7 cellular contexts compared by ENCODE assay signal in genomic region chr18:13489303-13489702, GRCh38.
DNase-seq lines count a peak whose midpoint lies in the region; ATAC-seq and TF ChIP-seq lines count a peak whose summit lies in the region.
"Not testable (repeated sequence)": the region's sequence is repeated elsewhere in the genome, so short reads cannot be mapped to it uniquely, and the experiment has no call there.

No MANE protein-coding gene starts in this region.

- H3K27me3 Mint-ChIP-seq in CD4-positive, alpha-beta memory T cell; T-helper 17 cell; activated T-cell treated with anti-CD3 and anti-CD28 coated beads, Interleukin-2, amount 50 U/mL, for 24 hours; chondrocyte (ENCODE audit: low read depth); neural progenitor cell (ENCODE audit: insufficient read depth, low read depth): not testable (repeated sequence)

- not testable (repeated sequence) for DNase-seq in CD4-positive, alpha-beta memory T cell; DND-41; T-helper 17 cell; activated T-cell treated with anti-CD3 and anti-CD28 coated beads, Interleukin-2, amount 50 U/mL, for 24 hours; chondrocyte (ENCODE audit: low spot score); Right ventricle myocardium inferior (ENCODE audit: missing footprints); neural progenitor cell (ENCODE audit: low spot score)

- not testable (repeated sequence) for H3K4me3 Mint-ChIP-seq in CD4-positive, alpha-beta memory T cell; T-helper 17 cell; activated T-cell treated with anti-CD3 and anti-CD28 coated beads, Interleukin-2, amount 50 U/mL, for 24 hours; chondrocyte (ENCODE audit: unreplicated experiment); neural progenitor cell

- intact Hi-C loops in CD4-positive, alpha-beta memory T cell (cut with micrococcal nuclease); Right ventricle myocardium inferior (cut with DNase I): not testable (repeated sequence)

- H3F3A ChIP-seq in neural progenitor cell (ENCODE audit: low read depth), result not testable (repeated sequence)

- H3K27ac Mint-ChIP-seq in CD4-positive, alpha-beta memory T cell, result peak overlapping the region in 4 of 7 donors; percentile 3 to 53 (median 26)
- H3K27ac Mint-ChIP-seq in T-helper 17 cell (peak overlapping the region; percentile 62), chondrocyte (ENCODE audit: unreplicated experiment) (peak overlapping the region; percentile 75), neural progenitor cell (peak overlapping the region; percentile 57)
- H3K27ac Mint-ChIP-seq in activated T-cell treated with anti-CD3 and anti-CD28 coated beads, Interleukin-2, amount 50 U/mL, for 24 hours, result peak overlapping the region; percentile 13

- peaks cover 32 to 45% of the 10 kb centered on the region in 2 donors for H3K36me3 Mint-ChIP-seq in CD4-positive, alpha-beta memory T cell
- not testable (repeated sequence) for H3K36me3 Mint-ChIP-seq in T-helper 17 cell (ENCODE audit: low read depth); neural progenitor cell
- peaks cover 71% of the 10 kb centered on the region for H3K36me3 Mint-ChIP-seq in activated T-cell treated with anti-CD3 and anti-CD28 coated beads, Interleukin-2, amount 50 U/mL, for 24 hours (ENCODE audit: low read depth)
- peaks cover 10% of the 10 kb centered on the region for H3K36me3 Mint-ChIP-seq in chondrocyte (ENCODE audit: low read depth)

- not testable (repeated sequence) for H3K4me2 ChIP-seq in DND-41 (ENCODE audit: insufficient read depth, low read length); neural progenitor cell

- not testable (repeated sequence) for TF ChIP-seq CTCF in DND-41 (IDR thresholded peaks at IDR 0.05; ENCODE audit: borderline replicate concordance, extremely low read depth, low read length, poor library complexity, severe bottlenecking); chondrocyte (IDR thresholded peaks at IDR 0.05); neural progenitor cell (IDR thresholded peaks at IDR 0.05)

- CTCF ChIA-PET in CD4-positive, alpha-beta memory T cell (lab: Charles Lee; ENCODE audit: partially characterized antibody), result not testable (repeated sequence)

- POLR2A ChIA-PET in CD4-positive, alpha-beta memory T cell (lab: Charles Lee; ENCODE audit: partially characterized antibody), result not testable (repeated sequence)

- H3K9me3 ChIP-seq in CD4-positive, alpha-beta memory T cell (ENCODE audit: control insufficient read depth in 1 of 2, low read length in 2 of 2); DND-41 (ENCODE audit: insufficient read depth, low read length, severe bottlenecking); T-helper 17 cell (ENCODE audit: control insufficient read depth, low read length, poor library complexity, severe bottlenecking); neural progenitor cell (ENCODE audit: low read depth): not testable (repeated sequence)

- H3K4me1 Mint-ChIP-seq in CD4-positive, alpha-beta memory T cell; neural progenitor cell: not testable (repeated sequence)
- H3K4me1 Mint-ChIP-seq in T-helper 17 cell (peaks cover 16% of the 10 kb centered on the region), chondrocyte (ENCODE audit: low read depth) (peaks cover 39% of the 10 kb centered on the region)
- peaks cover 17% of the 10 kb centered on the region for H3K4me1 Mint-ChIP-seq in activated T-cell treated with anti-CD3 and anti-CD28 coated beads, Interleukin-2, amount 50 U/mL, for 24 hours (ENCODE audit: low read depth)

- not testable (repeated sequence) for H3K36me3 ChIP-seq in CD4-positive, alpha-beta memory T cell (ENCODE audit: insufficient read depth, low read length); neural progenitor cell
- H3K36me3 ChIP-seq in DND-41 (ENCODE audit: insufficient read depth, low read length), result peaks cover 95% of the 10 kb centered on the region

- H3K27ac ChIP-seq in CD4-positive, alpha-beta memory T cell (ENCODE audit: low read depth, low read length); neural progenitor cell: not testable (repeated sequence)
- peak overlapping the region; percentile 31; the same call in 1 of the 2 replicates for H3K27ac ChIP-seq in DND-41 (ENCODE audit: low read length)

- peaks cover 68% of the 10 kb centered on the region for H4K20me1 ChIP-seq in DND-41 (ENCODE audit: insufficient read depth, low read length)
- H4K20me1 ChIP-seq in neural progenitor cell (ENCODE audit: low read depth), result not testable (repeated sequence)

- not testable (repeated sequence) for ATAC-seq in DND-41 (ENCODE audit: insufficient read depth, low read depth); T-helper 17 cell
- peak; percentile 32 for ATAC-seq in Right ventricle myocardium inferior

- H3K9me3 Mint-ChIP-seq in CD4-positive, alpha-beta memory T cell; activated T-cell treated with anti-CD3 and anti-CD28 coated beads, Interleukin-2, amount 50 U/mL, for 24 hours; chondrocyte (ENCODE audit: low read depth); neural progenitor cell: not testable (repeated sequence)

- H2AFZ ChIP-seq in DND-41 (ENCODE audit: low read depth, low read length); neural progenitor cell (replicated peaks): not testable (repeated sequence)

- H3K27me3 ChIP-seq in CD4-positive, alpha-beta memory T cell (ENCODE audit: insufficient read depth, low read length); DND-41 (ENCODE audit: insufficient read depth, low read length, poor library complexity); neural progenitor cell: not testable (repeated sequence)

- H3K4me3 ChIP-seq in CD4-positive, alpha-beta memory T cell (ENCODE audit: low read length in 2 of 2); DND-41 (ENCODE audit: low read depth in 1 of 2, low read length in 2 of 2); neural progenitor cell: not testable (repeated sequence)

- H3K79me2 ChIP-seq in DND-41 (ENCODE audit: insufficient read depth, low read length), result peaks cover 97% of the 10 kb centered on the region
- H3K79me2 ChIP-seq in neural progenitor cell (ENCODE audit: low read depth), result not testable (repeated sequence)

- H3K4me1 ChIP-seq in CD4-positive, alpha-beta memory T cell (ENCODE audit: insufficient read depth, low read length); DND-41 (ENCODE audit: insufficient read depth, low read length); neural progenitor cell: not testable (repeated sequence)

- H3K9ac ChIP-seq in DND-41 (ENCODE audit: low read depth, low read length); neural progenitor cell: not testable (repeated sequence)

Comparison
In these comparisons a context has a peak if more than half of its experiments do, and no peak if none do; other contexts are left out.
1. H3K27ac Mint-ChIP-seq: peak in every context shown above with its lines; median percentile 75 in chondrocyte; 62 in T-helper 17 cell; 57 in neural progenitor cell; 26 in CD4-positive, alpha-beta memory T cell; 13 in activated T-cell treated with anti-CD3 and anti-CD28 coated beads, Interleukin-2, amount 50 U/mL, for 24 hours.